Comparison of ENCODE assay signal across 38 cellular contexts in genomic region chrX:152428596-152428995, GRCh38. TPM values are rescaled to one million over a fixed set of nuclear protein-coding genes. Genes with fewer than 3 reads are reported as not detected.
"Had no signal": no experiment of that assay in that cellular context is flagged by ENCODE, and none has a peak within 500 bp of the region (broad histone marks: within the 10 kb centered on the region; RNA-seq: fewer than 3 reads in every experiment).

No MANE protein-coding gene starts in this region.

- H3K4me1 ChIP-seq: breast epithelium, colonic mucosa, esophagus squamous epithelium, gastroesophageal sphincter, heart right ventricle had no signal

- H3K4me3 Mint-ChIP-seq: activated CD4-positive, alpha-beta T cell treated with anti-CD3 and anti-CD28 coated beads, Interleukin-2, amount 10 ng/mL, durations not matched to agents 7 days and 5 days; activated CD8-positive, alpha-beta T cell treated with anti-CD3 and anti-CD28 coated beads for 36 hours; activated naive CD8-positive, alpha-beta T cell; activated T-cell treated with anti-CD3 and anti-CD28 coated beads, Interleukin-2, amount 50 U/mL, for 4 hours; activated T-helper 17 cell treated with anti-CD3 and anti-CD28 coated beads, Interleukin-2, amount 50 U/mL, for 72 hours; brain; WTC11 had no signal

- H3K36me3 ChIP-seq: breast epithelium, cardiac muscle cell, colonic mucosa, esophagus squamous epithelium, gastroesophageal sphincter, heart right ventricle had no signal

- H3K4me1 Mint-ChIP-seq: activated CD4-positive, alpha-beta T cell treated with anti-CD3 and anti-CD28 coated beads, Interleukin-2, amount 10 ng/mL, durations not matched to agents 7 days and 5 days; activated T-helper 17 cell treated with anti-CD3 and anti-CD28 coated beads, Interleukin-2, amount 50 U/mL, for 72 hours; brain had no signal

- ATAC-seq: activated CD8-positive, alpha-beta T cell treated with anti-CD3 and anti-CD28 coated beads for 36 hours; activated T-cell treated with anti-CD3 and anti-CD28 coated beads, Interleukin-2, amount 50 U/mL, for 4 hours; activated T-helper 17 cell treated with anti-CD3 and anti-CD28 coated beads, Interleukin-2, amount 50 U/mL, for 72 hours; gastroesophageal sphincter; heart right ventricle had no signal

- H3K9me3 ChIP-seq: breast epithelium, colonic mucosa, esophagus squamous epithelium, gastroesophageal sphincter had no signal

- H3K27me3 ChIP-seq: cardiac muscle cell, colonic mucosa, esophagus squamous epithelium, gastroesophageal sphincter, heart right ventricle, hepatocyte had no signal

- H3K9me3 Mint-ChIP-seq: activated CD4-positive, alpha-beta T cell treated with anti-CD3 and anti-CD28 coated beads, Interleukin-2, amount 10 ng/mL, durations not matched to agents 7 days and 5 days; activated CD8-positive, alpha-beta T cell treated with anti-CD3 and anti-CD28 coated beads for 36 hours; activated T-cell treated with anti-CD3 and anti-CD28 coated beads, Interleukin-2, amount 50 U/mL, for 4 hours; activated T-helper 17 cell treated with anti-CD3 and anti-CD28 coated beads, Interleukin-2, amount 50 U/mL, for 72 hours; brain had no signal

- H3K27me3 Mint-ChIP-seq: activated CD4-positive, alpha-beta T cell treated with anti-CD3 and anti-CD28 coated beads, Interleukin-2, amount 10 ng/mL, durations not matched to agents 7 days and 5 days; activated CD8-positive, alpha-beta T cell treated with anti-CD3 and anti-CD28 coated beads for 36 hours; activated naive CD8-positive, alpha-beta T cell; activated T-helper 17 cell treated with anti-CD3 and anti-CD28 coated beads, Interleukin-2, amount 50 U/mL, for 72 hours; brain had no signal

- H3K36me3 Mint-ChIP-seq: activated naive CD8-positive, alpha-beta T cell; brain had no signal

- H3K4me3 ChIP-seq: breast epithelium, cardiac muscle cell, colonic mucosa, esophagus squamous epithelium, gastroesophageal sphincter, heart right ventricle, hepatocyte had no signal

- H3K27ac ChIP-seq: breast epithelium, cardiac muscle cell, colonic mucosa, epithelial cell of prostate, esophagus squamous epithelium, gastroesophageal sphincter, heart right ventricle, hepatocyte, VCaP had no signal

- H2AFZ ChIP-seq: hepatocyte had no signal

- FAIRE-seq: endometrium, endothelial cell of umbilical vein, TTC549 had no signal

- H3K27ac Mint-ChIP-seq: activated CD4-positive, alpha-beta T cell treated with anti-CD3 and anti-CD28 coated beads, Interleukin-2, amount 10 ng/mL, durations not matched to agents 7 days and 5 days; activated CD8-positive, alpha-beta T cell treated with anti-CD3 and anti-CD28 coated beads for 36 hours; activated naive CD8-positive, alpha-beta T cell; activated T-helper 17 cell treated with anti-CD3 and anti-CD28 coated beads, Interleukin-2, amount 50 U/mL, for 72 hours; brain; WTC11 had no signal

- DNase-seq: activated CD4-positive, alpha-beta T cell treated with anti-CD3 and anti-CD28 coated beads for 1 hour; activated CD4-positive, alpha-beta T cell treated with anti-CD3 and anti-CD28 coated beads for 4 hours; activated CD4-positive, alpha-beta T cell treated with anti-CD3 and anti-CD28 coated beads, Interleukin-2, amount 10 ng/mL, durations not matched to agents 7 days and 5 days; activated CD4-positive, alpha-beta T cell treated with anti-CD3 and anti-CD28 coated beads, Interleukin-2, amount 50 U/mL, for 48 hours; activated CD8-positive, alpha-beta memory T cell treated with anti-CD3 and anti-CD28 coated beads for 24 hours; activated CD8-positive, alpha-beta T cell treated with anti-CD3 and anti-CD28 coated beads for 36 hours; activated effector memory CD4-positive, alpha-beta T cell treated with Interleukin-2 at 50 U/mL for 16 hours; activated gamma-delta T cell treated with Interleukin-2 at 50 U/mL for 16 hours; activated naive CD4-positive, alpha-beta T cell treated with anti-CD3 and anti-CD28 coated beads, Interleukin-2, amount 50 U/mL, for 16 hours; activated naive CD4-positive, alpha-beta T cell treated with Interleukin-2 at 50 U/mL for 16 hours; activated T-cell treated with anti-CD3 and anti-CD28 coated beads, Interleukin-2, amount 50 U/mL, for 4 hours; amniotic stem cell; central memory CD4-positive, alpha-beta T cell; cerebellar nuclear complex; colonic mucosa; effector CD8-positive, alpha-beta T cell; esophagus squamous epithelium; foreskin melanocyte; heart right ventricle; T-helper 2 cell had no signal

- H3K79me2 ChIP-seq: hepatocyte had no signal

- H3K4me2 ChIP-seq: hepatocyte had no signal

RNA-seq across cellular contexts. Expression of gene GABRA3, which starts 22.5 kb away (rescaled TPM):
- total RNA-seq: activated CD4-positive, alpha-beta T cell treated with anti-CD3 and anti-CD28 coated beads, Interleukin-2, amount 10 ng/mL, durations not matched to agents 7 days and 5 days; activated CD8-positive, alpha-beta T cell treated with anti-CD3 and anti-CD28 coated beads for 36 hours; activated T-cell treated with anti-CD3 and anti-CD28 coated beads, Interleukin-2, amount 50 U/mL, for 4 hours; activated T-helper 17 cell treated with anti-CD3 and anti-CD28 coated beads, Interleukin-2, amount 50 U/mL, for 72 hours; breast epithelium; cardiac muscle cell; dermis microvascular lymphatic vessel endothelial cell; endothelial cell of umbilical vein; fibroblast of lung; fibroblast of villous mesenchyme; gastroesophageal sphincter; glomerular endothelial cell had no signal
- polyA plus RNA-seq: adipose tissue, cardiac muscle cell, endothelial cell of umbilical vein, fibroblast of lung, heart right ventricle, hepatocyte had no signal
